In the genomic region with DNA sequence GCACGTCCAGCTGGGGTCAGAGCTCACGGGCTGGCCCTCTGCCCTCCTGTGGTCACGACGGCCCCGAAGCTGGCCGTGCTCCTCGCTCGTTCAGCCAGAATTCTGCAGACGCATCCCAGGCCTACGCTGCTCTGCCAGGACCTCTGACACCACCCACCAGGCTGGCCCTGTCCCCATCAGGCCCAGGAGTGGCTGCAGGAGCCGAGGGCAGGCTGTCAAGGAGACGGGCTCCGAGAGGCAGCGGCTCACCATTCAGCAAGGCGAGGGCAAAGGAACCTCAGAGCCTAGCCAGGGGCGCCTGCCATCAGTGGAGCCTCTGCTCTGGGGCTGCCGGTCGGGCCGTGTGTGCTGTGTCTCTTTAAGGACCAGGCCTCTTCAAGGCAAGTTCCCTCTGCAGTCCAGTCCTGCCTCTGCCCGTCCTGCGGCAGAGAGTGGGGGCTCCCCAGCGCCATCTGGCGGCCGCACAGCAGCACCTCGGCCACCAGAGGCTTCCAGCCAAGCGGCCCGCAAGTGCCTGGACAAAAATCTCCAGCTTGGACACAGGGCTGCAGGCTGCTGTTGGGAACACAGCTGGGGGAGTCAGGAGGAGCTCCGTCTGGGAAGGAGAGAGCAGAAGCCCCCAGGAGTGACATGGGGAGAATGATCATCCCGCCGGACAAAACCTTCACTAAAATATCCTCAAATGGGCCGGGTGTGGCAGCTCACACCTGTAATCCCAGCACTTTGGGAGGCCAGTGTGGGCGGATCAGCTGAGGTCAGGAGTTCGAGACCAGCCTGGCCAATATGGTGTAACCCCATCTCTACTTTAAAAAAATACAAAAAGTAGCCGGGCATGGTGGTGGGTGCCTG, we compare ENCODE assay signal across 8 cellular contexts. TPM values are rescaled to one million over a fixed set of nuclear protein-coding genes. Genes with fewer than 3 reads are reported as not detected.
DNase-seq lines count a peak whose midpoint lies in the region; ATAC-seq and TF ChIP-seq lines count a peak whose summit lies in the region.

No MANE protein-coding gene starts in this region.

- H3K9ac ChIP-seq in SU-DHL-6 (ENCODE audit: low read length), result peak overlapping the region; percentile 43

- H3K4me2 ChIP-seq in SU-DHL-6 (ENCODE audit: low read depth, low read length, poor library complexity, severe bottlenecking), result peak overlapping the region; percentile 47

- peak; percentile 88 for TF ChIP-seq CTCF in SU-DHL-6 (IDR thresholded peaks at IDR 0.05; ENCODE audit: insufficient read depth, low read length, poor library complexity, severe bottlenecking)
- TF ChIP-seq CTCF in tibial nerve (IDR thresholded peaks at IDR 0.05), result peak; percentile 96 to 98 (median 97)

- H3K36me3 Mint-ChIP-seq in activated naive CD8-positive, alpha-beta T cell treated with anti-CD3 and anti-CD28 coated beads, Interleukin-2, amount 50 U/mL, for 24 hours (ENCODE audit: low read depth), result no peaks in the 10 kb centered on the region

- peak in 1 of 2 donors; percentile 26 for TF ChIP-seq POLR2A in tibial nerve (IDR thresholded peaks at IDR 0.05)

- H3K9me2 ChIP-seq in SU-DHL-6 (replicated peaks; ENCODE audit: insufficient read depth, low read length), result no peaks in the 10 kb centered on the region

- peaks cover 17% of the 10 kb centered on the region; the same call in 1 of the 2 replicates for H3K79me2 ChIP-seq in SU-DHL-6 (ENCODE audit: insufficient read depth, low read length)

- H3K9me3 ChIP-seq in SU-DHL-6 (ENCODE audit: insufficient read depth, low read length), result no peaks in the 10 kb centered on the region
- no peaks in the 10 kb centered on the region for H3K9me3 ChIP-seq in tibial nerve

- H3K27me3 ChIP-seq in SU-DHL-6 (ENCODE audit: low read length), result no peaks in the 10 kb centered on the region
- H3K27me3 ChIP-seq in tibial nerve, result no peaks in the 10 kb centered on the region

- no peaks in the 10 kb centered on the region for H3K9me3 Mint-ChIP-seq in activated naive CD8-positive, alpha-beta T cell treated with anti-CD3 and anti-CD28 coated beads, Interleukin-2, amount 50 U/mL, for 24 hours

- H3K4me1 ChIP-seq in tibial nerve, result peaks cover 0 to 53% (median 29%) of the 10 kb centered on the region in 4 donors

- no peak overlapping the region for H3K4me3 Mint-ChIP-seq in activated naive CD8-positive, alpha-beta T cell treated with anti-CD3 and anti-CD28 coated beads, Interleukin-2, amount 50 U/mL, for 24 hours

- peaks cover 19% of the 10 kb centered on the region for H3K4me1 Mint-ChIP-seq in activated naive CD8-positive, alpha-beta T cell treated with anti-CD3 and anti-CD28 coated beads, Interleukin-2, amount 50 U/mL, for 24 hours

- H3K27me3 Mint-ChIP-seq in activated naive CD8-positive, alpha-beta T cell treated with anti-CD3 and anti-CD28 coated beads, Interleukin-2, amount 50 U/mL, for 24 hours, result no peaks in the 10 kb centered on the region

- no peaks in the 10 kb centered on the region for H4K20me1 ChIP-seq in SU-DHL-6 (ENCODE audit: low read depth, low read length)

- intact Hi-C loops in Right ventricle myocardium superior (cut with DNase I), result loop anchor here (1.0 kb wide), 1 partner anchor 64 kb away; no protein-coding TSS in a partner anchor

- ATAC-seq in activated naive CD8-positive, alpha-beta T cell treated with anti-CD3 and anti-CD28 coated beads, Interleukin-2, amount 50 U/mL, for 24 hours, result peak; percentile 75
- ATAC-seq in Right ventricle myocardium superior (ENCODE audit: poor library complexity), result peak; percentile 93
- no peak for ATAC-seq in GM19467 (IDR thresholded peaks at IDR 0.05; ENCODE audit: unreplicated experiment)

- DNase-seq in DMS53 treated with DMSO at 0.1 percent for 48 hours (lab: John Stamatoyannopoulos, UW; ENCODE audit: unreplicated experiment) (peak; percentile 34), KBM-7 (peak; percentile 83), Right ventricle myocardium superior (peak; percentile 92), pons (ENCODE audit: low spot score) (peak; percentile 75), tibial nerve (ENCODE audit: low spot score in 2 of 2) (peak; percentile 54 to 68)
- peak; percentile 80 for DNase-seq in activated naive CD8-positive, alpha-beta T cell treated with anti-CD3 and anti-CD28 coated beads, Interleukin-2, amount 50 U/mL, for 24 hours

- H3K27ac ChIP-seq in SU-DHL-6 (ENCODE audit: low read depth, low read length) (peak overlapping the region; percentile 12; the same call in 1 of the 2 replicates), tibial nerve (peak overlapping the region in 2 of 4 donors; percentile 30 to 79)

- no peak overlapping the region for H3K27ac Mint-ChIP-seq in activated naive CD8-positive, alpha-beta T cell treated with anti-CD3 and anti-CD28 coated beads, Interleukin-2, amount 50 U/mL, for 24 hours

- TF ChIP-seq EP300 in tibial nerve (IDR thresholded peaks at IDR 0.05), result peak in 1 of 2 donors; percentile 38

- WGBS in tibial nerve, 2 donors, result 26 to 38% methylated on average over 14 to 21 of the region's 34 CpGs

- H3K36me3 ChIP-seq in SU-DHL-6 (ENCODE audit: low read length) (no peaks in the 10 kb centered on the region), tibial nerve (no peaks in the 10 kb centered on the region)

- H3F3A ChIP-seq in SU-DHL-6 (ENCODE audit: insufficient read depth), result peaks cover 24% of the 10 kb centered on the region

- H2AFZ ChIP-seq in SU-DHL-6 (ENCODE audit: low read depth, low read length, severe bottlenecking), result no peak overlapping the region

- peak overlapping the region; percentile 23 for H3K4me3 ChIP-seq in SU-DHL-6 (ENCODE audit: insufficient read depth, low read length, poor library complexity, severe bottlenecking)
- H3K4me3 ChIP-seq in tibial nerve, result no peak overlapping the region

- in situ Hi-C loops in KBM-7 (cut with MboI; ENCODE audit: low pct_unique_long_range_greater_than_20kb, low sequenced_read_pairs), result no loop called here

RNA-seq across cellular contexts. Expression of a gene that starts 7.4 kb away (rescaled TPM):
- 128 TPM for total RNA-seq in Right ventricle myocardium superior
- 100 to 1,000 TPM in 2 of 4 donors, 10 to 100 TPM in 2; 88.8 to 193 (median 133) TPM for total RNA-seq in tibial nerve

Comparison
In these comparisons a context has a peak if more than half of its experiments do, and no peak if none do; other contexts are left out.
1. DNase-seq: peak in every context shown above with its lines; median percentile 92 in Right ventricle myocardium superior; 83 in KBM-7; 80 in activated naive CD8-positive, alpha-beta T cell treated with anti-CD3 and anti-CD28 coated beads, Interleukin-2, amount 50 U/mL, for 24 hours; 75 in pons; 61 in tibial nerve; 34 in DMS53 treated with DMSO at 0.1 percent for 48 hours.